Comparison of ENCODE assay signal across 26 cellular contexts in genomic region chr20:6421321-6422030, GRCh38.
"Had no signal": no experiment of that assay in that cellular context is flagged by ENCODE, and none has a peak within 500 bp of the region (broad histone marks: within the 10 kb centered on the region; RNA-seq: fewer than 3 reads in every experiment).

No MANE protein-coding gene starts in this region.

- H3K4me1 ChIP-seq: ascending aorta, SJCRH30 had no signal

- H3K27me3 ChIP-seq: ascending aorta, cardiac muscle cell, SJCRH30 had no signal

- H3K4me2 ChIP-seq: SK-N-SH had no signal

- H3K9me2 ChIP-seq: SK-N-SH had no signal

- H3K4me3 ChIP-seq: ascending aorta, cardiac muscle cell, SJCRH30 had no signal

- H3K36me3 ChIP-seq: ascending aorta, cardiac muscle cell, SJCRH30 had no signal

- H3K27ac ChIP-seq: ascending aorta, cardiac muscle cell, SJCRH30, VCaP had no signal

- ATAC-seq: activated T-cell treated with anti-CD3 and anti-CD28 coated beads, Interleukin-2, amount 50 U/mL, for 72 hours; activated T-helper 17 cell treated with anti-CD3 and anti-CD28 coated beads, Interleukin-2, amount 50 U/mL, for 72 hours; Panc1; T-cell; T-helper 17 cell had no signal

- H3K9me3 ChIP-seq: ascending aorta, SJCRH30, SK-N-SH had no signal

- DNase-seq: activated B cell treated with CpG ODN at 0.5 μM for 24 hours; activated CD4-positive, alpha-beta memory T cell treated with anti-CD3 and anti-CD28 coated beads, Interleukin-2, amount 10 ng/mL, durations not matched to agents 7 days and 5 days; activated CD4-positive, alpha-beta T cell treated with anti-CD3 and anti-CD28 coated beads for 1 hour; activated CD4-positive, alpha-beta T cell treated with anti-CD3 and anti-CD28 coated beads for 48 hours; activated effector memory CD4-positive, alpha-beta T cell treated with anti-CD3 and anti-CD28 coated beads, Interleukin-2, amount 50 U/mL, for 16 hours; activated naive CD4-positive, alpha-beta T cell; activated naive CD4-positive, alpha-beta T cell treated with anti-CD3 and anti-CD28 coated beads, Interleukin-2, amount 50 U/mL, for 16 hours; activated naive CD8-positive, alpha-beta T cell treated with anti-CD3 and anti-CD28 coated beads for 36 hours; activated T-cell treated with anti-CD3 and anti-CD28 coated beads, Interleukin-2, amount 50 U/mL, for 1 hour; activated T-cell treated with anti-CD3 and anti-CD28 coated beads, Interleukin-2, amount 50 U/mL, for 72 hours; amniotic stem cell; NCI-H1417 treated with DMSO at 0.1 percent for 48 hours; NCI-H187 treated with DMSO at 0.1 percent for 48 hours; NCI-H2081 treated with DMSO at 0.1 percent for 48 hours; NCI-H2171; NCI-H524; SHP77; SJCRH30; SK-N-SH; T-cell; T-helper 17 cell had no signal
